1 cellular context compared by ENCODE assay signal in the genomic region with DNA sequence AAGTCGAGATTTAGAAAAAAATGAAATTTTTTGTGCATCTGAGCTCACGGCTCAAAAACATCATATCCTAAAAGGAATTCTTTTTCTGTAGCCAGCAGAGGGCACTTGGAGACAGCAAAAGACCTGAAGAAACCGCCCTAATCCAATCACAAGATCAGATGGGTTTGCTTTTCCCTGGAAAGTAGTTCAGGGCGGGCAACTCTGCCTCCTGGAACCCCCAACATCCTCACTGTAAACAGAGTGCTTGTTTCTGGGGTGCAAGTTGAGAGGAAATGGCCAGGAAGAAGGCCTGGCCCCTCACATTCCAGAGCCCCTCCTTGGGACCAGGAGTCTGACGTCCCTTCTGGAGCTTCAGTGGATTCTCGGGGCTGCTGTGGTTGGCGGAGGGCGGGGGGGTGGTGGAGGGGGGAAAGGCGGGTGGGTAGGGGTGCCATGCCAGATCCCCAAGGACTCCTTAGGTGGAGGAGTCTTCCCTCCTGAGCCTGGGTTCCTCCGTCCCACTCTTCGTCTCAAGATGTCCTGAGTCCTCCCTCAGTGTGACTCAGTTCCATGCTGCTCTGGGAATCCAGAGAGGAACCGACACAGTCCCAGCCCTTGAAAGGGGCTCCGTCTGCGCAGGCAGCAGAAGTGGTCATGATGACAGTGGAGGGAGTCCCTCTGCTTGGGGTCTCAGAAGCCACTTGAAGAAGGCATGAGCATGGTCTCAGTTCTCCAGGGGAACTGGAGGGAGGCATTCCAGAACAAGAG.
TF ChIP-seq lines count a peak whose summit lies in the region.

No MANE protein-coding gene starts in this region.

TF ChIP-seq in H1, 55 proteins besides CTCF, POLR2A, EP300 and RAD21:
- TF ChIP-seq SRF (IDR thresholded peaks at IDR 0.05; ENCODE audit: low read depth, low read length) (no peak), SP2 (IDR thresholded peaks at IDR 0.05; ENCODE audit: low read length) (no peak), MAX (IDR thresholded peaks at IDR 0.05) (no peak), KDM4A (IDR thresholded peaks at IDR 0.05; ENCODE audit: low read depth, low read length, severe bottlenecking) (no peak), JUND (IDR thresholded peaks at IDR 0.05; ENCODE audit: low read length) (no peak), SIN3A (conservative IDR thresholded peaks at IDR 0.05 in 1 of 2, IDR thresholded peaks at IDR 0.05 in 1 of 2; ENCODE audit: low read depth in 1 of 2, low read length in 2 of 2) (no peak), TEAD4 (IDR thresholded peaks at IDR 0.05; ENCODE audit: low read depth, low read length) (no peak), JUN (IDR thresholded peaks at IDR 0.05; ENCODE audit: low read depth, low read length) (no peak), BCL11A (IDR thresholded peaks at IDR 0.05; ENCODE audit: low read depth in 2 of 2, low read length in 2 of 2) (no peak), CBX5 (IDR thresholded peaks at IDR 0.05; ENCODE audit: low read depth, low read length) (no peak), MAFK (IDR thresholded peaks at IDR 0.05; ENCODE audit: low read depth, low read length) (no peak), TAF1 (IDR thresholded peaks at IDR 0.05; ENCODE audit: low read depth, low read length) (no peak), HDAC6 (IDR thresholded peaks at IDR 0.05; ENCODE audit: low read depth, low read length) (no peak), RFX5 (IDR thresholded peaks at IDR 0.05; ENCODE audit: borderline replicate concordance, low read depth, low read length) (no peak)
